ENCODE assay signal across 9 cellular contexts in the genomic region with DNA sequence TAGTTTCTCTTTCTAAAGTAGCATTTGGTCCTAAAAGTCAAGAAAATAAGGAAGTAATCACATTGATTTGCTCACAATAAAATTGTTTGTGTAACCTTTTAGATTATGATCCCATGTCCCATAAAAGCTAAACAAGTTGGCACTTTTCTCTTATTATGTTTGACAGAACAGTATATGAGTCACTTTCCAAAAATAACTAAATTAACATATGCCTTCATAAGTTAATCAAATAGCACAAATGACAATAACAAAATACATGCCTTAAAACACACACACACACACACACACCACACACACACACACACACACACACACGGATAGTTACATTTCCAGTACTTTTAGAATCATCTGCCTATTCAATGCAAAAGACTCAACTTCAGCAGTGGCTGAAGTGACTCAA. TPM values are rescaled to one million over a fixed set of nuclear protein-coding genes. Genes with fewer than 3 reads are reported as not detected.
DNase-seq lines count a peak whose midpoint lies in the region; ATAC-seq, FAIRE-seq and TF ChIP-seq lines count a peak whose summit lies in the region.
"Had no signal": no experiment of that assay in that cellular context is flagged by ENCODE, and none has a peak within 500 bp of the region (broad histone marks: within the 10 kb centered on the region; RNA-seq: fewer than 3 reads in every experiment).

No MANE protein-coding gene starts in this region.

- no peak for TF ChIP-seq RAD21 in HepG2 (CRISPR knock-in tag; IDR thresholded peaks at IDR 0.05)

- POLR2A ChIA-PET in HepG2 (lab: Yijun Ruan, JAX), result interaction anchor here (0.9 to 2.5 kb wide), 2 partner anchors 9 to 47 kb away, joined by 3 to 7 read pairs; no protein-coding TSS in a partner anchor

- WGBS in HepG2 (ENCODE audit: low lambda C conversion rate), result 42% methylated on average over 1 of the region's 1 CpG
- 0% methylated on average over 1 of the region's 1 CpG for WGBS in right lobe of liver (ENCODE audit: insufficient coverage, low coverage, low lambda C conversion rate, missing lambda C conversion rate)

- ATAC-seq in HepG2, result no peak
- no peak for ATAC-seq in right lobe of liver
- ATAC-seq in GM19452 (IDR thresholded peaks at IDR 0.05; ENCODE audit: unreplicated experiment), result no peak
- no peak for ATAC-seq in GM18907 (IDR thresholded peaks at IDR 0.05; ENCODE audit: unreplicated experiment)

- CTCF ChIA-PET in HepG2 (lab: Yijun Ruan, JAX; ENCODE audit: low intra/inter-chr PET ratio, low total read pairs), result no interaction called here

- FAIRE-seq in HepG2 (lab: Jason Lieb, UNC) (no peak), kidney (lab: Jason Lieb, UNC) (no peak)

- TF ChIP-seq CTCF in HepG2 (CRISPR knock-in tag; IDR thresholded peaks at IDR 0.05) (no peak), right lobe of liver (IDR thresholded peaks at IDR 0.05) (no peak), kidney (IDR thresholded peaks at IDR 0.05; ENCODE audit: borderline replicate concordance, extremely low read depth, insufficient read depth) (no peak)

- H3K27me3 ChIP-seq in HepG2 (ENCODE audit: control insufficient read depth in 1 of 2, insufficient read depth in 2 of 2, low read length in 2 of 2) (no peaks in the 10 kb centered on the region; a peak in 1 of 5 replicates), right lobe of liver (no peaks in the 10 kb centered on the region)
- H3K27me3 ChIP-seq: adrenal gland had no signal

- H3K4me1 ChIP-seq in HepG2 (ENCODE audit: insufficient read depth, low read length) (peaks cover 76% of the 10 kb centered on the region), right lobe of liver (peaks cover 0 to 67% (median 18%) of the 10 kb centered on the region in 4 donors), kidney (ENCODE audit: control insufficient read depth in 1 of 2, insufficient read depth in 1 of 2, low read depth in 1 of 2, low read length in 2 of 2) (peaks cover 9 to 18% of the 10 kb centered on the region in 2 donors)

- peaks cover 80% of the 10 kb centered on the region for H3K79me2 ChIP-seq in HepG2 (ENCODE audit: insufficient read depth, low read length)

- peaks cover 60% of the 10 kb centered on the region for H3K4me1 Mint-ChIP-seq in activated naive CD8-positive, alpha-beta T cell (ENCODE audit: low read depth)

- TF ChIP-seq EP300 in HepG2 (IDR thresholded peaks at IDR 0.05; ENCODE audit: low read depth in 2 of 2, low read length in 2 of 2) (no peak), HepG2 (CRISPR knock-in tag; IDR thresholded peaks at IDR 0.05; ENCODE audit: borderline replicate concordance) (no peak)

- no peaks in the 10 kb centered on the region for H3K27me3 Mint-ChIP-seq in activated naive CD8-positive, alpha-beta T cell

- no peak for DNase-seq in HepG2 (ENCODE audit: low spot score)
- DNase-seq in right lobe of liver, result no peak
- no peak for DNase-seq in kidney
- DNase-seq in stimulated activated CD8-positive, alpha-beta memory T cell treated with anti-CD3 and anti-CD28 coated beads, Interleukin-4, amount 100 ng/mL, for 48 hours, result no peak
- no peak for DNase-seq in islet precursor cell
- DNase-seq: adrenal gland had no signal

- intact Hi-C loops in HepG2 (cut with micrococcal nuclease; ENCODE audit: unreplicated experiment), result no loop called here
- intact Hi-C loops in right lobe of liver (cut with DNase I), result no loop called here
- intact Hi-C loops in kidney (cut with DNase I), result no loop called here

- no peaks in the 10 kb centered on the region for H3K9me3 Mint-ChIP-seq in activated naive CD8-positive, alpha-beta T cell (ENCODE audit: low read depth)

- H3K27ac Mint-ChIP-seq in activated naive CD8-positive, alpha-beta T cell, result peak overlapping the region; percentile 68

- no peak overlapping the region for H2AFZ ChIP-seq in HepG2 (ENCODE audit: low read length)

- no TSS peak for BruUV-seq in HepG2 (replicated peaks; lab: Mats Ljungman, UMichigan)

- H3K36me3 Mint-ChIP-seq in activated naive CD8-positive, alpha-beta T cell, result peaks cover 5% of the 10 kb centered on the region

- H3K4me2 ChIP-seq in HepG2 (ENCODE audit: low read depth, low read length), result peak overlapping the region; percentile 78

- H3K27ac ChIP-seq in HepG2 (ENCODE audit: extremely low read length, insufficient read depth, low read length), result no peak overlapping the region
- H3K27ac ChIP-seq in right lobe of liver, result no peak overlapping the region
- H3K27ac ChIP-seq in kidney (ENCODE audit: low read depth in 2 of 2, low read length in 2 of 2), result no peak overlapping the region
- H3K27ac ChIP-seq: adrenal gland had no signal

- peak overlapping the region; percentile 62 to 100 (median 96); a peak in 5 of 6 replicates for H3K4me3 ChIP-seq in HepG2 (replicated peaks in 1 of 3; ENCODE audit: insufficient read depth in 1 of 3, low read depth in 2 of 3, low read length in 3 of 3)
- peak overlapping the region in 1 of 3 donors; percentile 89 for H3K4me3 ChIP-seq in right lobe of liver
- H3K4me3 ChIP-seq in kidney (ENCODE audit: low read length in 2 of 2), result peak overlapping the region; percentile 95 to 99

- peaks cover 59% of the 10 kb centered on the region for H4K20me1 ChIP-seq in HepG2 (ENCODE audit: insufficient read depth, low read length)

- no peaks in the 10 kb centered on the region for H3K9me3 ChIP-seq in HepG2 (ENCODE audit: low read length)
- H3K9me3 ChIP-seq in right lobe of liver, result no peaks in the 10 kb centered on the region
- no peaks in the 10 kb centered on the region for H3K9me3 ChIP-seq in kidney (ENCODE audit: control insufficient read depth in 1 of 2, low read length in 2 of 2)
- H3K9me3 ChIP-seq: adrenal gland had no signal

- in situ Hi-C loops in HepG2 (cut with HindIII; ENCODE audit: extremely low pct_ligation_motif_present, low pct_unique_long_range_greater_than_20kb), result no loop called here

- H3K36me3 ChIP-seq in HepG2 (replicated peaks in 1 of 2; ENCODE audit: control insufficient read depth in 1 of 2, insufficient read depth in 2 of 2, low read length in 2 of 2) (peaks cover 3 to 13% of the 10 kb centered on the region in 2 experiments; a peak in 4 of 5 replicates), right lobe of liver (no peaks in the 10 kb centered on the region), kidney (ENCODE audit: control insufficient read depth in 1 of 2, insufficient read depth in 2 of 2, low read length in 2 of 2) (no peaks in the 10 kb centered on the region)

- peak overlapping the region; percentile 88; the same call in 1 of the 2 replicates for H3K9ac ChIP-seq in HepG2 (ENCODE audit: insufficient read depth, low read depth, low read length)
- H3K9ac ChIP-seq in kidney (ENCODE audit: low read length in 2 of 2), result peak overlapping the region in 1 of 2 donors; percentile 31

- TF ChIP-seq POLR2A in HepG2 (IDR thresholded peaks at IDR 0.05; ENCODE audit: insufficient read depth in 1 of 2, low read depth in 2 of 2, low read length in 2 of 2), result no peak
- TF ChIP-seq POLR2A in right lobe of liver (IDR thresholded peaks at IDR 0.05), result no peak

- peak overlapping the region; percentile 98 for H3K4me3 Mint-ChIP-seq in activated naive CD8-positive, alpha-beta T cell

TF ChIP-seq in HepG2, 621 proteins besides CTCF, POLR2A, EP300 and RAD21 (continues in another document):
- TF ChIP-seq SAP130 (CRISPR knock-in tag; IDR thresholded peaks at IDR 0.05; ENCODE audit: low read depth) (0 out of 2 replicates have a peak, but pooled peaks have one; percentile 0), ONECUT2 (CRISPR knock-in tag; IDR thresholded peaks at IDR 0.05) (no peak), ZNF883 (CRISPR knock-in tag; IDR thresholded peaks at IDR 0.05; ENCODE audit: not compliant biosample characterization) (no peak), KLF15 (CRISPR knock-in tag; IDR thresholded peaks at IDR 0.05; ENCODE audit: borderline replicate concordance) (no peak), GPN1 (CRISPR knock-in tag; IDR thresholded peaks at IDR 0.05; ENCODE audit: borderline replicate concordance) (no peak)

RNA-seq across cellular contexts. Expression of a gene that starts 2.8 kb away (rescaled TPM):
- total RNA-seq in HepG2 (2016; rRNA removed; fragmentation: Illumina TruSeq; extraction: Trizol) (69.1 and 70.9 TPM in 2 replicates), right lobe of liver (10 to 100 TPM; 22.9 to 36.3 (median 32.5) TPM), kidney (73.6 TPM)
- total RNA-seq in HepG2 (2016; cell fraction: cytosol; rRNA removed; fragmentation: Illumina TruSeq; extraction: Trizol; ENCODE audit: low read depth), result 28.7 and 34.2 TPM in 2 replicates
- 60.8 and 66.7 TPM in 2 replicates for total RNA-seq in HepG2 (2016; cell fraction: insoluble cytoplasmic fraction; rRNA removed; fragmentation: Illumina TruSeq; extraction: Trizol)
- total RNA-seq in HepG2 (2016; cell fraction: membrane; rRNA removed; fragmentation: Illumina TruSeq; extraction: Trizol), result 34.4 and 35.2 TPM in 2 replicates
- total RNA-seq in HepG2 (2016; cell fraction: nucleus; rRNA removed; fragmentation: Illumina TruSeq; extraction: Trizol), result 74.9 and 87.2 TPM in 2 replicates
- polyA plus RNA-seq in HepG2 (2011; rRNA removed) (25.2 and 27.4 TPM in 2 replicates), kidney (ENCODE audit: insufficient read depth, low read depth, low replicate concordance) (6.4 TPM)
- 9.5 and 15.5 TPM in 2 replicates for polyA plus RNA-seq in HepG2 (2011; cell fraction: cytosol; rRNA removed)
- polyA plus RNA-seq in HepG2 (2011; cell fraction: nucleus; rRNA removed), result 22.1 and 24.5 TPM in 2 replicates
- 18.1 and 18.8 TPM in 2 replicates for polyA plus RNA-seq in HepG2 (2012)
- polyA plus RNA-seq in HepG2 (2016; cell fraction: cytosol; fragmentation: Illumina TruSeq; extraction: Trizol; ENCODE audit: low read depth), result 1.1 and 1.2 TPM in 2 replicates
- 22.4 and 23.2 TPM in 2 replicates for polyA plus RNA-seq in HepG2 (2016; cell fraction: insoluble cytoplasmic fraction; fragmentation: Illumina TruSeq; extraction: Trizol; ENCODE audit: low read depth)
- 3.0 and 3.5 TPM in 2 replicates for polyA plus RNA-seq in HepG2 (2016; cell fraction: membrane; fragmentation: Illumina TruSeq; extraction: Trizol; ENCODE audit: low read depth)
- 29.6 and 33.8 TPM in 2 replicates for polyA plus RNA-seq in HepG2 (2016; cell fraction: nucleus; fragmentation: Illumina TruSeq; extraction: Trizol; ENCODE audit: insufficient read depth, low read depth)
- 248 and 289 TPM in 2 replicates for polyA minus RNA-seq in HepG2 (2011; rRNA and poly(A)+ RNA removed; ENCODE audit: low replicate concordance)
- polyA minus RNA-seq in HepG2 (2011; cell fraction: cytosol; rRNA and poly(A)+ RNA removed), result 47.7 and 70.8 TPM in 2 replicates
- polyA minus RNA-seq in HepG2 (2011; cell fraction: nucleus; rRNA and poly(A)+ RNA removed), result 160 and 215 TPM in 2 replicates
